In genomic region chr3:9552252-9552999, GRCh38 we compare ENCODE assay signal across 9 cellular contexts. TPM values are rescaled to one million over a fixed set of nuclear protein-coding genes. Genes with fewer than 3 reads are reported as not detected.
DNase-seq lines count a peak whose midpoint lies in the region; TF ChIP-seq lines count a peak whose summit lies in the region.
"Had no signal": no experiment of that assay in that cellular context is flagged by ENCODE, and none has a peak within 500 bp of the region (broad histone marks: within the 10 kb centered on the region; RNA-seq: fewer than 3 reads in every experiment).

No MANE protein-coding gene starts in this region.

- no peaks in the 10 kb centered on the region for H3K9me2 ChIP-seq in MM.1S (replicated peaks; ENCODE audit: insufficient read depth, low read length)

- no peaks in the 10 kb centered on the region for H4K20me1 ChIP-seq in MM.1S (ENCODE audit: insufficient read depth, low read length)

- no peak overlapping the region for H2AFZ ChIP-seq in MM.1S (ENCODE audit: low read length)

- H3K4me3 ChIP-seq in endocrine pancreas (ENCODE audit: control insufficient read depth, insufficient read depth, low read length) (peak overlapping the region; percentile 39), MM.1S (ENCODE audit: low read length) (no peak overlapping the region)
- H3K4me3 ChIP-seq: right lobe of liver had no signal

- no peaks in the 10 kb centered on the region for H3K9me3 ChIP-seq in endocrine pancreas (ENCODE audit: control insufficient read depth, low read length)
- H3K9me3 ChIP-seq in MM.1S (replicated peaks; ENCODE audit: insufficient read depth, low read length), result no peaks in the 10 kb centered on the region
- H3K9me3 ChIP-seq: right lobe of liver had no signal

- H3F3A ChIP-seq in MM.1S (ENCODE audit: insufficient read depth, low read length), result no peaks in the 10 kb centered on the region

- H3K27me3 ChIP-seq in endocrine pancreas (ENCODE audit: control insufficient read depth, insufficient read depth, low read length) (no peaks in the 10 kb centered on the region), MM.1S (replicated peaks; ENCODE audit: insufficient read depth, low read length) (no peaks in the 10 kb centered on the region)

- POLR2A ChIA-PET in HEK293T (lab: Yijun Ruan, JAX), result no interaction called here

- H3K27ac ChIP-seq in MM.1S (ENCODE audit: low read length), result no peak overlapping the region
- H3K27ac ChIP-seq: right lobe of liver had no signal

- H3K4me1 ChIP-seq in endocrine pancreas (ENCODE audit: control insufficient read depth, insufficient read depth, low read length) (no peaks in the 10 kb centered on the region), MM.1S (ENCODE audit: low read length) (no peaks in the 10 kb centered on the region)
- H3K4me1 ChIP-seq: right lobe of liver had no signal

- DNase-seq in HEK293T (ENCODE audit: extremely low spot score) (peak; percentile 35), T-helper 9 cell (peak; percentile 9), myocyte (ENCODE audit: low read depth) (peak; percentile 30), hepatic stellate cell (ENCODE audit: low spot score) (no peak), MM.1S (no peak), amniotic stem cell (lab: John Stamatoyannopoulos, UW) (no peak)
- no peak for DNase-seq in activated CD4-positive, CD25-positive, alpha-beta regulatory T cell (lab: John Stamatoyannopoulos, UW)
- DNase-seq: right lobe of liver had no signal

- TF ChIP-seq CTCF in MM.1S (IDR thresholded peaks at IDR 0.05; ENCODE audit: low read length), result no peak

- no peaks in the 10 kb centered on the region for H3K36me3 ChIP-seq in endocrine pancreas (ENCODE audit: control insufficient read depth, insufficient read depth, low read length)
- no peaks in the 10 kb centered on the region for H3K36me3 ChIP-seq in MM.1S (replicated peaks; ENCODE audit: insufficient read depth, low read length)
- H3K36me3 ChIP-seq: right lobe of liver had no signal

- H3K79me2 ChIP-seq in MM.1S (ENCODE audit: low read length), result no peaks in the 10 kb centered on the region

- H3K9ac ChIP-seq in endocrine pancreas (ENCODE audit: control insufficient read depth, insufficient read depth, low read length) (peak overlapping the region; percentile 66), MM.1S (ENCODE audit: low read length) (no peak overlapping the region)

- CTCF ChIA-PET in HEK293T (lab: Yijun Ruan, JAX), result no interaction called here

- no peak overlapping the region for H3K4me2 ChIP-seq in MM.1S (ENCODE audit: low read depth, low read length)

TF ChIP-seq in HEK293T, 16 proteins besides CTCF, POLR2A, EP300 and RAD21:
- TF ChIP-seq FOXA1 (IDR thresholded peaks at IDR 0.05), result no peak
- no peak for TF ChIP-seq L3MBTL2 (conservative IDR thresholded peaks at IDR 0.05)
- TF ChIP-seq BHLHE40 (IDR thresholded peaks at IDR 0.05; ENCODE audit: borderline replicate concordance), result no peak
- TF ChIP-seq NFRKB (IDR thresholded peaks at IDR 0.05), result no peak
- TF ChIP-seq ELF4 (IDR thresholded peaks at IDR 0.05), result no peak
- TF ChIP-seq SUZ12 (IDR thresholded peaks at IDR 0.05), result no peak
- no peak for TF ChIP-seq LEF1 (IDR thresholded peaks at IDR 0.05; ENCODE audit: borderline replicate concordance)
- no peak for TF ChIP-seq PKNOX1 (IDR thresholded peaks at IDR 0.05)
- no peak for TF ChIP-seq HDGF (IDR thresholded peaks at IDR 0.05; ENCODE audit: borderline replicate concordance)
- TF ChIP-seq FOXK2 (IDR thresholded peaks at IDR 0.05), result no peak
- no peak for TF ChIP-seq SP1 (IDR thresholded peaks at IDR 0.05)
- TF ChIP-seq ZNF384 (IDR thresholded peaks at IDR 0.05), result no peak
- TF ChIP-seq CTBP1 (IDR thresholded peaks at IDR 0.05; ENCODE audit: borderline replicate concordance), result no peak
- no peak for TF ChIP-seq TARDBP (IDR thresholded peaks at IDR 0.05)
- no peak for TF ChIP-seq ARNT (IDR thresholded peaks at IDR 0.05)
- TF ChIP-seq FOXM1 (IDR thresholded peaks at IDR 0.05; ENCODE audit: borderline replicate concordance), result no peak

RNA-seq across cellular contexts. Expression of gene LHFPL4, which starts 1.2 kb away (rescaled TPM):
- not detected in 2 replicates for total RNA-seq in myocyte
- 0.05 TPM for polyA plus RNA-seq in myocyte (2012)

Comparison
In these comparisons a context has a peak if more than half of its experiments do, and no peak if none do; other contexts are left out.
1. DNase-seq: peak in HEK293T (single experiment), T-helper 9 cell (single experiment) and myocyte (single experiment); none in hepatic stellate cell (single experiment), MM.1S (single experiment), activated CD4-positive, CD25-positive, alpha-beta regulatory T cell (0 of 4) and amniotic stem cell (single experiment).